15 cellular contexts compared by ENCODE assay signal in genomic region chr7:30433506-30433905, GRCh38. TPM values are rescaled to one million over a fixed set of nuclear protein-coding genes. Genes with fewer than 3 reads are reported as not detected.
A peak's percentile ranks its signal among the peaks of the same experiment; 100 is the strongest.
DNase-seq lines count a peak whose midpoint lies in the region; ATAC-seq, FAIRE-seq and TF ChIP-seq lines count a peak whose summit lies in the region.
"Had no signal": no experiment of that assay in that cellular context is flagged by ENCODE, and none has a peak within 500 bp of the region (broad histone marks: within the 10 kb centered on the region; RNA-seq: fewer than 3 reads in every experiment).

No MANE protein-coding gene starts in this region.

- H3K4me1 Mint-ChIP-seq in chondrocyte (ENCODE audit: low read depth) (peaks cover 30% of the 10 kb centered on the region), osteocyte (ENCODE audit: unreplicated experiment) (peaks cover 28% of the 10 kb centered on the region)

- H3K27ac Mint-ChIP-seq in chondrocyte (ENCODE audit: unreplicated experiment) (peak overlapping the region; percentile 5), osteocyte (ENCODE audit: unreplicated experiment) (peak overlapping the region; percentile 69)
- H3K27ac Mint-ChIP-seq: activated naive CD4-positive, alpha-beta T cell treated with anti-CD3 and anti-CD28 coated beads for 36 hours had no signal

- H4K91ac ChIP-seq in IMR-90 (ENCODE audit: insufficient read depth, low read depth, low read length), result no peak overlapping the region

- H3K9ac ChIP-seq in IMR-90 (ENCODE audit: low read depth, low read length), result no peak overlapping the region

- H3K4me3 Mint-ChIP-seq in chondrocyte (ENCODE audit: unreplicated experiment) (no peak overlapping the region), osteocyte (ENCODE audit: unreplicated experiment) (no peak overlapping the region)
- H3K4me3 Mint-ChIP-seq: activated naive CD4-positive, alpha-beta T cell treated with anti-CD3 and anti-CD28 coated beads for 36 hours had no signal

- H2BK5ac ChIP-seq in IMR-90 (ENCODE audit: low read depth, low read length, poor library complexity, severe bottlenecking), result no peak overlapping the region

- no peak overlapping the region for H3K4ac ChIP-seq in IMR-90 (ENCODE audit: low read depth, low read length)

- in situ Hi-C loops in IMR-90 (cut with MboI; ENCODE audit: low sequenced_read_pairs), result no loop called here

- no peak overlapping the region for H4K8ac ChIP-seq in IMR-90 (ENCODE audit: low read depth in 2 of 2, low read length in 2 of 2)

- H3K4me2 ChIP-seq in A549 (peak overlapping the region; percentile 32; the same call in 1 of the 3 replicates), IMR-90 (ENCODE audit: low read depth, low read length) (no peak overlapping the region; the same call in 1 of the 2 replicates)

- no peak for FAIRE-seq in A549 (lab: Jason Lieb, UNC)
- FAIRE-seq: HepG2 had no signal

- no peak for ATAC-seq in A549
- ATAC-seq in IMR-90 (ENCODE audit: low read depth), result peak; percentile 16; the same call in 1 of the 2 replicates
- ATAC-seq in GM21825 (IDR thresholded peaks at IDR 0.05; ENCODE audit: unreplicated experiment), result no peak
- ATAC-seq: HepG2 had no signal

- H3K36me3 Mint-ChIP-seq in chondrocyte (ENCODE audit: low read depth) (peaks cover 26% of the 10 kb centered on the region), osteocyte (ENCODE audit: unreplicated experiment) (peaks cover 25% of the 10 kb centered on the region)

- H2AFZ ChIP-seq in IMR-90 (replicated peaks; ENCODE audit: low read length, poor library complexity), result no peak overlapping the region

- H3K36me3 ChIP-seq in IMR-90 (ENCODE audit: control insufficient read depth, insufficient read depth, low read length), result peaks cover 21% of the 10 kb centered on the region

- BruUV-seq in IMR-90 (replicated peaks; lab: Mats Ljungman, UMichigan), result no TSS peak

- H4K5ac ChIP-seq in IMR-90 (ENCODE audit: low read depth, low read length), result 0 out of 2 replicates have a peak overlapping the region, but pooled peaks have one; percentile 8

- H2BK120ac ChIP-seq in IMR-90 (ENCODE audit: low read depth, low read length), result no peak overlapping the region

- no peaks in the 10 kb centered on the region for H3K79me1 ChIP-seq in IMR-90 (ENCODE audit: low read depth in 1 of 2, low read length in 2 of 2)

- no peaks in the 10 kb centered on the region for H4K20me1 ChIP-seq in IMR-90 (ENCODE audit: insufficient read depth, low read length)

- no peaks in the 10 kb centered on the region; the same call in 1 of the 2 replicates for H3K9me1 ChIP-seq in IMR-90 (ENCODE audit: insufficient read depth, low read length)

- H3K23ac ChIP-seq in IMR-90 (ENCODE audit: low read depth, low read length), result no peak overlapping the region; the same call in 1 of the 2 replicates

- H2BK15ac ChIP-seq in IMR-90 (ENCODE audit: low read depth, low read length), result no peak overlapping the region

- TF ChIP-seq EP300 in A549 (IDR thresholded peaks at IDR 0.05), result no peak

- H3K4me3 ChIP-seq in A549 (no peak overlapping the region), IMR-90 (ENCODE audit: insufficient read depth, low read depth, low read length) (no peak overlapping the region)

- 94% methylated on average over 1 of the region's 1 CpG for WGBS in A549 (ENCODE audit: missing lambda C conversion rate)
- no CpG with 5 or more reads among the region's 1 CpG for WGBS in IMR-90 (ENCODE audit: extremely low coverage in 2 of 2, insufficient read length in 1 of 2), 2 experiments

- H3K9me3 ChIP-seq in A549, result no peaks in the 10 kb centered on the region
- H3K9me3 ChIP-seq in IMR-90 (ENCODE audit: control insufficient read depth, insufficient read depth, low read length), result no peaks in the 10 kb centered on the region

- TF ChIP-seq RAD21 in A549 (conservative IDR thresholded peaks at IDR 0.05 in 1 of 2, IDR thresholded peaks at IDR 0.05 in 1 of 2) (no peak), IMR-90 (IDR thresholded peaks at IDR 0.05; ENCODE audit: low read length) (no peak)

- dilution Hi-C loops in IMR-90 (cut with HindIII; ENCODE audit: low sequenced_read_pairs, unreplicated experiment), result no loop called here

- no peak overlapping the region; the same call in 1 of the 2 replicates for H2BK20ac ChIP-seq in IMR-90 (ENCODE audit: low read depth, low read length)

- peaks cover 21% of the 10 kb centered on the region; the same call in 2 of the 3 replicates for H3K4me1 ChIP-seq in A549
- H3K4me1 ChIP-seq in IMR-90 (ENCODE audit: control insufficient read depth, insufficient read depth, low read length), result peaks cover 7% of the 10 kb centered on the region; the same call in 1 of the 2 replicates

- H3K14ac ChIP-seq in IMR-90 (replicated peaks; ENCODE audit: low read depth, low read length), result no peak overlapping the region

- TF ChIP-seq CTCF in A549 (IDR thresholded peaks at IDR 0.05) (no peak), IMR-90 (conservative IDR thresholded peaks at IDR 0.05; ENCODE audit: low read depth, low read length) (no peak), chondrocyte (IDR thresholded peaks at IDR 0.05) (no peak), osteocyte (IDR thresholded peaks at IDR 0.05) (no peak)

- H3K27ac ChIP-seq in A549, result peak overlapping the region in 1 of 2 experiments; percentile 60; a peak in 3 of 6 replicates
- peak overlapping the region; percentile 31; the same call in 1 of the 2 replicates for H3K27ac ChIP-seq in IMR-90 (ENCODE audit: insufficient read depth, low read length)

- H3K27me3 ChIP-seq in IMR-90 (ENCODE audit: control insufficient read depth, insufficient read depth, low read length), result no peaks in the 10 kb centered on the region

- H2AK9ac ChIP-seq in IMR-90 (replicated peaks; ENCODE audit: low read depth, low read length, poor library complexity), result no peak overlapping the region

- POLR2A ChIA-PET in A549 (lab: Yijun Ruan, JAX), result no interaction called here
- POLR2A ChIA-PET in IMR-90 (lab: Charles Lee; ENCODE audit: unreplicated experiment), result no interaction called here

- H3K27me3 Mint-ChIP-seq in chondrocyte (ENCODE audit: low read depth), result no peaks in the 10 kb centered on the region
- H3K27me3 Mint-ChIP-seq in osteocyte (ENCODE audit: unreplicated experiment), result no peaks in the 10 kb centered on the region

- intact Hi-C loops in IMR-90 (cut with micrococcal nuclease), result no loop called here

- peak overlapping the region; percentile 24 for H3K18ac ChIP-seq in IMR-90 (ENCODE audit: low read depth, low read length)

- CTCF ChIA-PET in A549 (lab: Yijun Ruan, JAX) (interaction anchor here (0.7 kb wide), 1 partner anchor 32 kb away, joined by 3 read pairs; no protein-coding TSS in a partner anchor), IMR-90 (lab: Yijun Ruan, JAX) (no interaction called here)

- no peaks in the 10 kb centered on the region for H3K9me3 Mint-ChIP-seq in chondrocyte (ENCODE audit: low read depth)
- H3K9me3 Mint-ChIP-seq in osteocyte (ENCODE audit: unreplicated experiment), result no peaks in the 10 kb centered on the region
- H3K9me3 Mint-ChIP-seq: activated naive CD4-positive, alpha-beta T cell treated with anti-CD3 and anti-CD28 coated beads for 36 hours had no signal

- H3K56ac ChIP-seq in IMR-90 (ENCODE audit: extremely low read depth, insufficient read depth, low read length), result no peak overlapping the region

- no peak overlapping the region for H2AK5ac ChIP-seq in IMR-90 (ENCODE audit: low read depth, low read length)

- no peak for DNase-seq in A549 (ENCODE audit: low read depth in 1 of 2, low spot score in 1 of 2)
- no peak for DNase-seq in IMR-90
- DNase-seq in chondrocyte (ENCODE audit: low spot score), result no peak
- DNase-seq in osteocyte (ENCODE audit: extremely low spot score, unreplicated experiment), result no peak
- no peak for DNase-seq in HT-29 (ENCODE audit: low spot score)
- DNase-seq in NCI-H2029 (lab: John Stamatoyannopoulos, UW), result no peak
- no peak for DNase-seq in dermis blood vessel endothelial cell
- DNase-seq: activated CD4-positive, alpha-beta T cell treated with anti-CD3 and anti-CD28 coated beads for 1 hour; activated naive CD4-positive, alpha-beta T cell treated with anti-CD3 and anti-CD28 coated beads for 36 hours; effector memory CD4-positive, alpha-beta T cell; NCI-H1092; NCI-H748 treated with DMSO at 0.1 percent for 48 hours; stimulated activated CD4-positive, alpha-beta T cell treated with anti-CD3 and anti-CD28 coated beads, Interleukin-4, amount 100 ng/mL, for 24 hours had no signal

- TF ChIP-seq POLR2A in A549 (IDR thresholded peaks at IDR 0.05; ENCODE audit: low read length), result no peak
- no peak for TF ChIP-seq POLR2A in IMR-90 (IDR thresholded peaks at IDR 0.05; ENCODE audit: low read depth, low read length)

TF ChIP-seq in A549, 52 proteins besides CTCF, POLR2A, EP300 and RAD21 (continues in another document):
- TF ChIP-seq CHD2 (IDR thresholded peaks at IDR 0.05; ENCODE audit: low read length, partially characterized antibody) (no peak), ZC3H11A (IDR thresholded peaks at IDR 0.05) (no peak), RNF2 (IDR thresholded peaks at IDR 0.05; ENCODE audit: borderline replicate concordance, low read depth) (no peak)

TF ChIP-seq in IMR-90, 13 proteins besides CTCF, POLR2A, EP300 and RAD21 (continues in another document):
- no peak for TF ChIP-seq ELK1 (IDR thresholded peaks at IDR 0.05; ENCODE audit: borderline replicate concordance, low read depth, low read length)

RNA-seq across cellular contexts. Expression of gene NOD1, which starts 45.1 kb away (rescaled TPM):
- 6.5 and 6.6 TPM in 2 replicates for polyA plus RNA-seq in A549 (2011; rRNA removed)
- 3.2 and 4.5 TPM in 2 replicates for polyA plus RNA-seq in A549 (2012; cell fraction: cytosol; rRNA removed)
- polyA plus RNA-seq in A549 (2012; cell fraction: nucleus; rRNA removed), result 10.0 and 12.2 TPM in 2 replicates
- polyA plus RNA-seq in A549 (2017; fragmentation: RNase III; extraction: RNeasy Plus Mini Kit Qiagen cat#74134 plus additional on column Dnase treatment), result 4.1 to 5.1 TPM (median 4.8 TPM) in 3 replicates
- 8.1 and 9.0 TPM in 2 replicates for polyA minus RNA-seq in A549 (2011; rRNA and poly(A)+ RNA removed)
- 1.4 and 1.8 TPM in 2 replicates for total RNA-seq in IMR-90 (2012; rRNA removed)
- polyA plus RNA-seq in IMR-90 (2012; rRNA removed), result 2.7 and 3.0 TPM in 2 replicates
- 1.3 and 1.4 TPM in 2 replicates for polyA plus RNA-seq in IMR-90 (2012; cell fraction: cytosol; rRNA removed)
- 5.8 and 9.5 TPM in 2 replicates for polyA plus RNA-seq in IMR-90 (2012; cell fraction: nucleus; rRNA removed; ENCODE audit: low replicate concordance)
- 6.0 to 8.2 TPM (median 6.6 TPM) in 3 replicates for total RNA-seq in chondrocyte
- total RNA-seq in osteocyte, result 7.2 and 8.9 TPM in 2 replicates
- total RNA-seq in HT-29 (2014; rRNA removed; shearing (Covaris generic)), result 5.5 and 6.2 TPM in 2 replicates
- total RNA-seq in dermis blood vessel endothelial cell, result 34.1 and 37.6 TPM in 2 replicates
